9 cellular contexts compared by ENCODE assay signal in genomic region chr4:173301518-173302201, GRCh38. TPM values are rescaled to one million over a fixed set of nuclear protein-coding genes. Genes with fewer than 3 reads are reported as not detected.
DNase-seq lines count a peak whose midpoint lies in the region; ATAC-seq, FAIRE-seq and TF ChIP-seq lines count a peak whose summit lies in the region.
"Had no signal": no experiment of that assay in that cellular context is flagged by ENCODE, and none has a peak within 500 bp of the region (broad histone marks: within the 10 kb centered on the region; RNA-seq: fewer than 3 reads in every experiment).

No MANE protein-coding gene starts in this region.

- intact Hi-C loops in activated T-helper 2 cell treated with anti-CD3 and anti-CD28 coated beads, Interferon-gamma antibody, Interleukin-2, Interleukin-4, amounts not matched to agents 10 μg/mL and 5 μg/mL and 100 μg/mL, durations not matched to agents 14 hours and 24 hours and 36 hours (cut with micrococcal nuclease), result loop anchor here (1.0 to 2.0 kb wide), 2 partner anchors 277 to 288 kb away; no protein-coding TSS in a partner anchor

- DNase-seq in DMS53 (lab: John Stamatoyannopoulos, UW) (peak; percentile 49), MG63 (peak; percentile 4), bronchial epithelial cell (ENCODE audit: low read depth) (peak; percentile 12), lung microvascular endothelial cell (ENCODE audit: low read depth in 2 of 2) (peak; percentile 37 to 44), DMS114 treated with DMSO at 0.1 percent for 48 hours (lab: John Stamatoyannopoulos, UW; ENCODE audit: unreplicated experiment) (no peak)
- DNase-seq in activated T-helper 2 cell treated with anti-CD3 and anti-CD28 coated beads, Interferon-gamma antibody, Interleukin-2, Interleukin-4, amounts not matched to agents 10 μg/mL and 5 μg/mL and 100 μg/mL, durations not matched to agents 14 hours and 24 hours and 36 hours (ENCODE audit: low spot score), result no peak

- H3K27me3 Mint-ChIP-seq in activated T-helper 2 cell treated with anti-CD3 and anti-CD28 coated beads, Interferon-gamma antibody, Interleukin-2, Interleukin-4, amounts not matched to agents 10 μg/mL and 5 μg/mL and 100 μg/mL, durations not matched to agents 14 hours and 24 hours and 36 hours (ENCODE audit: low read depth), result no peaks in the 10 kb centered on the region

- H3K9me3 ChIP-seq in MG63, result no peaks in the 10 kb centered on the region; the same call in 1 of the 2 replicates

- peak; percentile 55 for TF ChIP-seq CTCF in bronchial epithelial cell (IDR thresholded peaks at IDR 0.05; ENCODE audit: insufficient read depth, low read length, severe bottlenecking)

- peaks cover 16% of the 10 kb centered on the region for H3K36me3 Mint-ChIP-seq in activated T-helper 2 cell treated with anti-CD3 and anti-CD28 coated beads, Interferon-gamma antibody, Interleukin-2, Interleukin-4, amounts not matched to agents 10 μg/mL and 5 μg/mL and 100 μg/mL, durations not matched to agents 14 hours and 24 hours and 36 hours (ENCODE audit: low read depth)

- no peak overlapping the region for H3K27ac Mint-ChIP-seq in activated T-helper 2 cell treated with anti-CD3 and anti-CD28 coated beads, Interferon-gamma antibody, Interleukin-2, Interleukin-4, amounts not matched to agents 10 μg/mL and 5 μg/mL and 100 μg/mL, durations not matched to agents 14 hours and 24 hours and 36 hours

- no peaks in the 10 kb centered on the region for H3K9me3 Mint-ChIP-seq in activated T-helper 2 cell treated with anti-CD3 and anti-CD28 coated beads, Interferon-gamma antibody, Interleukin-2, Interleukin-4, amounts not matched to agents 10 μg/mL and 5 μg/mL and 100 μg/mL, durations not matched to agents 14 hours and 24 hours and 36 hours

- H3K36me3 ChIP-seq in MG63 (peaks cover 14% of the 10 kb centered on the region), bronchial epithelial cell (ENCODE audit: control insufficient read depth, insufficient read depth, low read length) (no peaks in the 10 kb centered on the region)

- peaks cover 4% of the 10 kb centered on the region for H3K4me1 Mint-ChIP-seq in activated T-helper 2 cell treated with anti-CD3 and anti-CD28 coated beads, Interferon-gamma antibody, Interleukin-2, Interleukin-4, amounts not matched to agents 10 μg/mL and 5 μg/mL and 100 μg/mL, durations not matched to agents 14 hours and 24 hours and 36 hours (ENCODE audit: low read depth)

- ATAC-seq in GM18909 (IDR thresholded peaks at IDR 0.05; ENCODE audit: poor library complexity, unreplicated experiment) (peak; percentile 83), HG03095 (IDR thresholded peaks at IDR 0.05; ENCODE audit: unreplicated experiment) (no peak)

- no peak for FAIRE-seq in bronchial epithelial cell (lab: Jason Lieb, UNC)

- no peak overlapping the region for H3K4me3 Mint-ChIP-seq in activated T-helper 2 cell treated with anti-CD3 and anti-CD28 coated beads, Interferon-gamma antibody, Interleukin-2, Interleukin-4, amounts not matched to agents 10 μg/mL and 5 μg/mL and 100 μg/mL, durations not matched to agents 14 hours and 24 hours and 36 hours (ENCODE audit: low read depth)

- no peak overlapping the region for H3K4me3 ChIP-seq in MG63
- no peak overlapping the region for H3K4me3 ChIP-seq in bronchial epithelial cell (ENCODE audit: low read depth, low read length)
- H3K4me3 ChIP-seq: skin epidermis had no signal

- H3K27me3 ChIP-seq in MG63 (no peaks in the 10 kb centered on the region), bronchial epithelial cell (ENCODE audit: control insufficient read depth, insufficient read depth, low read length) (no peaks in the 10 kb centered on the region)

RNA-seq across cellular contexts. Expression of gene HMGB2, which starts 32.5 kb away (rescaled TPM):
- total RNA-seq in MG63 (2014; rRNA removed; shearing (Covaris generic); ENCODE audit: low replicate concordance), result 244 and 477 TPM in 2 replicates
- total RNA-seq in bronchial epithelial cell (27.9 and 53.8 TPM in 2 replicates), lung microvascular endothelial cell (34.5 and 71.0 TPM in 2 replicates)
- total RNA-seq in activated T-helper 2 cell treated with anti-CD3 and anti-CD28 coated beads, Interferon-gamma antibody, Interleukin-2, Interleukin-4, amounts not matched to agents 10 μg/mL and 5 μg/mL and 100 μg/mL, durations not matched to agents 14 hours and 24 hours and 36 hours, result 380 and 393 TPM in 2 replicates

Comparison
In these comparisons a context has a peak if more than half of its experiments do, and no peak if none do; other contexts are left out.
1. DNase-seq: peak in DMS53 (single experiment), MG63 (single experiment), bronchial epithelial cell (single experiment) and lung microvascular endothelial cell (2 of 2); none in activated T-helper 2 cell treated with anti-CD3 and anti-CD28 coated beads, Interferon-gamma antibody, Interleukin-2, Interleukin-4, amounts not matched to agents 10 μg/mL and 5 μg/mL and 100 μg/mL, durations not matched to agents 14 hours and 24 hours and 36 hours (single experiment) and DMS114 treated with DMSO at 0.1 percent for 48 hours (single experiment).